Comparison of ENCODE assay signal across 17 cellular contexts in the genomic region with DNA sequence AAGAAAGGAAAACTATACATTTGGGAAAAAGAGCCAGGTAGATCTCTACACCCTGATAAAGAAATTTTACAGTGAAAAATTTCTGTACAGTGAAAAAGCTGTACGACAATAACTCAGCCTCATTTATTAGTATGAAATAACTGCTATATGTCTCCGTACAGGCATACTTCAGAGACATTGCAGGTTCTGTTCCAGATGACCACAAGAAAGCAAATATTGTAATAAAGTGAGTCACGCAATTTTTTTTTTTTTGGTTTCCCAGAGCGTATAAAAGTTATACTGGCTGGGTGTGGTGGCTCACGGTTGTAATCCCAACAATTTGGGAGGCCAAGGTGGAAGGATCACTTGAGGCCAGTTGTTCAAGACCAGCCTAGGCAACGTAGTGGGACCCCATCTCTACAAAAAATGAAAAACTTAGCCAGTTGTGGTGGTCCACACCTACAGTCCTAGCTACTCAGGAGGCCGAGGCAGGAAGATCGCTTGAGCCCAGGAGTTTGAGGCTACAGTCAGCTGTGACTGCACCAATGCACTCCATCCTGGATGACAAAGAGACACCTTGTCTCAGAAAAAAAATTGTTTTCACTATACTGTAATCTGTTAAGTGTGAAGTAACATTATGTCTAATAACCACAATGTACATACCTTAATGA. TPM values are rescaled to one million over a fixed set of nuclear protein-coding genes. Genes with fewer than 3 reads are reported as not detected.
A peak's percentile ranks its signal among the peaks of the same experiment; 100 is the strongest.
DNase-seq lines count a peak whose midpoint lies in the region; ATAC-seq and TF ChIP-seq lines count a peak whose summit lies in the region.
"Had no signal": no experiment of that assay in that cellular context is flagged by ENCODE, and none has a peak within 500 bp of the region (broad histone marks: within the 10 kb centered on the region; RNA-seq: fewer than 3 reads in every experiment).

No MANE protein-coding gene starts in this region.

- CTCF ChIA-PET in mammary epithelial cell (lab: Charles Lee; ENCODE audit: low non-redundant PET), result no interaction called here

- no peak overlapping the region for H3K4me3 Mint-ChIP-seq in stimulated activated memory B cell treated with anti-CD40 and anti-IgM and Interleukin-4, amounts not matched to agents 10 μg/mL and 1 μg/mL and 100 μg/mL, for 72 hours
- H3K4me3 Mint-ChIP-seq: CD4-positive, alpha-beta memory T cell; T-cell had no signal

- H2AFZ ChIP-seq in mammary epithelial cell (ENCODE audit: low read depth, low read length), result no peak overlapping the region

- no peak overlapping the region for H3K27ac Mint-ChIP-seq in stimulated activated memory B cell treated with anti-CD40 and anti-IgM and Interleukin-4, amounts not matched to agents 10 μg/mL and 1 μg/mL and 100 μg/mL, for 72 hours
- H3K27ac Mint-ChIP-seq: CD4-positive, alpha-beta memory T cell; T-cell had no signal

- no peaks in the 10 kb centered on the region for H4K20me1 ChIP-seq in mammary epithelial cell (ENCODE audit: insufficient read depth, low read length)

- no peaks in the 10 kb centered on the region for H3K9me3 ChIP-seq in mammary epithelial cell (replicated peaks; ENCODE audit: insufficient read depth, low read length)
- H3K9me3 ChIP-seq in testis, result no peaks in the 10 kb centered on the region

- dilution Hi-C loops in mammary epithelial cell (cut with HindIII; ENCODE audit: low sequenced_read_pairs), result no loop called here

- no peaks in the 10 kb centered on the region for H3K36me3 Mint-ChIP-seq in stimulated activated memory B cell treated with anti-CD40 and anti-IgM and Interleukin-4, amounts not matched to agents 10 μg/mL and 1 μg/mL and 100 μg/mL, for 72 hours
- H3K36me3 Mint-ChIP-seq: CD4-positive, alpha-beta memory T cell; T-cell had no signal

- H3K27me3 ChIP-seq in mammary epithelial cell (ENCODE audit: insufficient read depth, low read length), result no peaks in the 10 kb centered on the region
- no peaks in the 10 kb centered on the region for H3K27me3 ChIP-seq in testis

- no peak for ATAC-seq in GM21447 (IDR thresholded peaks at IDR 0.05; ENCODE audit: unreplicated experiment)
- no peak for ATAC-seq in stimulated activated memory B cell treated with anti-CD40 and anti-IgM and Interleukin-4, amounts not matched to agents 10 μg/mL and 1 μg/mL and 100 μg/mL, for 72 hours
- ATAC-seq: T-cell had no signal

- no peaks in the 10 kb centered on the region for H3K4me1 Mint-ChIP-seq in stimulated activated memory B cell treated with anti-CD40 and anti-IgM and Interleukin-4, amounts not matched to agents 10 μg/mL and 1 μg/mL and 100 μg/mL, for 72 hours
- H3K4me1 Mint-ChIP-seq: CD4-positive, alpha-beta memory T cell; T-cell had no signal

- DNase-seq in Daoy (ENCODE audit: low read depth) (peak; percentile 45), M059J (ENCODE audit: low read depth) (peak; percentile 46), mammary epithelial cell (peak; percentile 26), testis (no peak)
- no peak for DNase-seq in NK-92 treated with Interleukin-12 subunit alpha and Interleukin-12 subunit beta, amount 100 ng/mL, for 24 hours (lab: John Stamatoyannopoulos, UW)
- DNase-seq: CD4-positive, alpha-beta memory T cell; IMR-90; Karpas-422; NCI-H1436; NCI-H2029 treated with DMSO at 0.1 percent for 48 hours; NCI-H2171 treated with DMSO at 0.1 percent for 48 hours; NCI-H446 treated with DMSO at 0.1 percent for 48 hours; Right ventricle myocardium superior; T-cell had no signal

- no peak for TF ChIP-seq POLR2A in testis (IDR thresholded peaks at IDR 0.05)

- TF ChIP-seq CTCF in mammary epithelial cell (conservative IDR thresholded peaks at IDR 0.05 in 1 of 2, IDR thresholded peaks at IDR 0.05 in 1 of 2; ENCODE audit: extremely low read depth in 1 of 2, insufficient read depth in 1 of 2, low read depth in 1 of 2, low read length in 2 of 2) (no peak), testis (IDR thresholded peaks at IDR 0.05) (no peak)

- intact Hi-C loops in mammary epithelial cell (cut with micrococcal nuclease) (no loop called here), testis (cut with DNase I; ENCODE audit: low total_unique reads) (no loop called here)

- 72% methylated on average over 8 of the region's 8 CpGs for WGBS in mammary epithelial cell (ENCODE audit: low coverage, missing lambda C conversion rate)
- WGBS in testis, 2 donors, result 85 to 90% methylated on average over 8 of the region's 8 CpGs

- H3K4me1 ChIP-seq in mammary epithelial cell (ENCODE audit: insufficient read depth, low read length), result no peaks in the 10 kb centered on the region
- H3K4me1 ChIP-seq in testis, result peaks cover 4% of the 10 kb centered on the region

- no peaks in the 10 kb centered on the region for H3K27me3 Mint-ChIP-seq in stimulated activated memory B cell treated with anti-CD40 and anti-IgM and Interleukin-4, amounts not matched to agents 10 μg/mL and 1 μg/mL and 100 μg/mL, for 72 hours

- no peak overlapping the region for H3K27ac ChIP-seq in mammary epithelial cell (ENCODE audit: insufficient read depth, low read depth, low read length)
- peak overlapping the region; percentile 27 to 83 for H3K27ac ChIP-seq in testis
- H3K27ac ChIP-seq: SK-N-MC had no signal

- no TSS peak for BruUV-seq in mammary epithelial cell (replicated peaks; lab: Mats Ljungman, UMichigan)

- H3K79me2 ChIP-seq in mammary epithelial cell (ENCODE audit: insufficient read depth, low read length), result no peaks in the 10 kb centered on the region

- no peaks in the 10 kb centered on the region for H3K9me3 Mint-ChIP-seq in stimulated activated memory B cell treated with anti-CD40 and anti-IgM and Interleukin-4, amounts not matched to agents 10 μg/mL and 1 μg/mL and 100 μg/mL, for 72 hours
- H3K9me3 Mint-ChIP-seq: T-cell had no signal

- H3K4me3 ChIP-seq in mammary epithelial cell (replicated peaks in 1 of 3; ENCODE audit: insufficient read depth in 1 of 3, low read depth in 2 of 3, low read length in 3 of 3) (no peak overlapping the region), testis (no peak overlapping the region)
- H3K4me3 ChIP-seq: SK-N-MC had no signal

- in situ Hi-C loops in mammary epithelial cell (cut with MboI; ENCODE audit: low sequenced_read_pairs in 2 of 2), result no loop called here

- H3K36me3 ChIP-seq in mammary epithelial cell (ENCODE audit: insufficient read depth, low read length) (no peaks in the 10 kb centered on the region), testis (ENCODE audit: low read depth, missing control alignments) (no peaks in the 10 kb centered on the region)

- H3K4me2 ChIP-seq in mammary epithelial cell (ENCODE audit: insufficient read depth, low read depth, low read length), result no peak overlapping the region

- no peak overlapping the region for H3K9ac ChIP-seq in mammary epithelial cell (ENCODE audit: insufficient read depth, low read length)

RNA-seq across cellular contexts. Expression of gene AMMECR1L, which starts 28.2 kb away (rescaled TPM):
- 11.9 and 12.1 TPM in 2 replicates for total RNA-seq in Daoy (2014; rRNA removed; shearing (Covaris generic))
- total RNA-seq in M059J (2014; rRNA removed; shearing (Covaris generic)), result 5.9 and 10.5 TPM in 2 replicates
- total RNA-seq in mammary epithelial cell (10 to 100 TPM; 23.8 to 29.8 TPM), testis (10 to 100 TPM; 34.1 to 35.8 TPM)
- polyA plus RNA-seq in mammary epithelial cell (17.8 TPM), testis (ENCODE audit: insufficient read depth, low read depth, low replicate concordance) (31.5 TPM)
- polyA minus RNA-seq in mammary epithelial cell, result 23.3 TPM

RNA-seq across cellular contexts. Expression of gene POLR2D, which starts 56.0 kb away (rescaled TPM):
- 19.1 and 33.3 TPM in 2 replicates for total RNA-seq in Daoy (2014; rRNA removed; shearing (Covaris generic))
- total RNA-seq in M059J (2014; rRNA removed; shearing (Covaris generic)), result 18.7 and 22.3 TPM in 2 replicates
- total RNA-seq in mammary epithelial cell (10 to 100 TPM; 13.8 to 33.7 TPM), testis (10 to 100 TPM; 49.1 to 75.4 TPM)
- polyA plus RNA-seq in mammary epithelial cell (23.1 TPM), testis (ENCODE audit: insufficient read depth, low read depth, low replicate concordance) (160 TPM)
- polyA minus RNA-seq in mammary epithelial cell, result 77.2 TPM

Comparison
In these comparisons a context has a peak if more than half of its experiments do, and no peak if none do; other contexts are left out.
1. DNase-seq: peak in Daoy (single experiment), M059J (single experiment) and mammary epithelial cell (single experiment); none in testis (single experiment) and NK-92 treated with Interleukin-12 subunit alpha and Interleukin-12 subunit beta, amount 100 ng/mL, for 24 hours (single experiment).